Comparison of ENCODE assay signal across 8 cellular contexts in genomic region chr16:29286796-29287195, GRCh38.
DNase-seq lines count a peak whose midpoint lies in the region; ATAC-seq and TF ChIP-seq lines count a peak whose summit lies in the region.
"Not testable (repeated sequence)": the region's sequence is repeated elsewhere in the genome, so short reads cannot be mapped to it uniquely, and the experiment has no call there.

No MANE protein-coding gene starts in this region.

- H2AFZ ChIP-seq in neural progenitor cell (replicated peaks), result not testable (repeated sequence)

- not testable (repeated sequence) for TF ChIP-seq CTCF in WTC11 (IDR thresholded peaks at IDR 0.05); endothelial cell (IDR thresholded peaks at IDR 0.05; ENCODE audit: unreplicated experiment); nephron (IDR thresholded peaks at IDR 0.05; ENCODE audit: unreplicated experiment in 3 of 3); neural progenitor cell (IDR thresholded peaks at IDR 0.05); type B pancreatic cell (conservative IDR thresholded peaks at IDR 0.05); vagina (IDR thresholded peaks at IDR 0.05)

- H3K9ac ChIP-seq in BLaER1, neural progenitor cell: not testable (repeated sequence)

- H3K4me1 Mint-ChIP-seq in WTC11 (peaks cover 38% of the 10 kb centered on the region), endothelial cell (ENCODE audit: unreplicated experiment) (peaks cover 25% of the 10 kb centered on the region), nephron (peaks cover 43% of the 10 kb centered on the region), neural progenitor cell (peaks cover 37% of the 10 kb centered on the region), type B pancreatic cell (ENCODE audit: unreplicated experiment) (peaks cover 29% of the 10 kb centered on the region)

- H3K27ac Mint-ChIP-seq in WTC11 (0 out of 2 replicates have a peak overlapping the region, but pooled peaks have one; percentile 7), endothelial cell (ENCODE audit: unreplicated experiment) (peak overlapping the region; percentile 7), nephron (peak overlapping the region; percentile 58 to 81 (median 76)), neural progenitor cell (peak overlapping the region; percentile 92), type B pancreatic cell (peak overlapping the region; percentile 29)

- TF ChIP-seq POLR2A in vagina (IDR thresholded peaks at IDR 0.05), result not testable (repeated sequence)

- not testable (repeated sequence) for H3K27ac ChIP-seq in BLaER1, neural progenitor cell
- H3K27ac ChIP-seq in vagina, result peak overlapping the region; percentile 83

- CTCF ChIA-PET in WTC11 (lab: Charles Lee), result not testable (repeated sequence)

- POLR2A ChIA-PET in WTC11 (lab: Charles Lee), result not testable (repeated sequence)

- not testable (repeated sequence) for H3K27me3 ChIP-seq in BLaER1, neural progenitor cell, vagina

- H3K4me3 ChIP-seq in BLaER1, neural progenitor cell, vagina: not testable (repeated sequence)

- H3F3A ChIP-seq in neural progenitor cell (ENCODE audit: low read depth), result peaks cover 11% of the 10 kb centered on the region

- H3K27me3 Mint-ChIP-seq in WTC11 (ENCODE audit: low read depth); endothelial cell (ENCODE audit: unreplicated experiment); nephron (ENCODE audit: low read depth); neural progenitor cell (ENCODE audit: insufficient read depth, low read depth); type B pancreatic cell: not testable (repeated sequence)

- H3K9me3 Mint-ChIP-seq in WTC11 (peaks cover 17% of the 10 kb centered on the region), nephron (peaks cover 13% of the 10 kb centered on the region), neural progenitor cell (peaks cover 15% of the 10 kb centered on the region)
- not testable (repeated sequence) for H3K9me3 Mint-ChIP-seq in endothelial cell (ENCODE audit: unreplicated experiment); type B pancreatic cell

- H3K4me1 ChIP-seq in BLaER1 (peaks cover 71% of the 10 kb centered on the region), neural progenitor cell (peaks cover 19% of the 10 kb centered on the region), vagina (peaks cover 40% of the 10 kb centered on the region)

- intact Hi-C loops in posterior vena cava (cut with DNase I); vagina (cut with DNase I): not testable (repeated sequence)

- not testable (repeated sequence) for DNase-seq in WTC11 (ENCODE audit: low spot score); endothelial cell (ENCODE audit: low spot score); neural progenitor cell (ENCODE audit: low spot score); type B pancreatic cell (ENCODE audit: extremely low spot score, unreplicated experiment); vagina (ENCODE audit: extremely low spot score in 2 of 2)
- peak; percentile 48 for DNase-seq in posterior vena cava (ENCODE audit: low spot score)

- H3K36me3 ChIP-seq in BLaER1, neural progenitor cell, vagina: not testable (repeated sequence)

- ATAC-seq in WTC11, result not testable (repeated sequence)

- not testable (repeated sequence) for H3K79me2 ChIP-seq in neural progenitor cell (ENCODE audit: low read depth)

- H3K4me3 Mint-ChIP-seq in WTC11; endothelial cell (ENCODE audit: unreplicated experiment): not testable (repeated sequence)
- H3K4me3 Mint-ChIP-seq in nephron (peak overlapping the region in 2 of 3 experiments; percentile 7 to 8), neural progenitor cell (peak overlapping the region; percentile 27), type B pancreatic cell (peak overlapping the region; percentile 55)

- H3K36me3 Mint-ChIP-seq in WTC11, result peaks cover 15% of the 10 kb centered on the region
- not testable (repeated sequence) for H3K36me3 Mint-ChIP-seq in endothelial cell (ENCODE audit: low read depth, unreplicated experiment); nephron (ENCODE audit: low read depth); neural progenitor cell; type B pancreatic cell

- not testable (repeated sequence) for H3K9me3 ChIP-seq in BLaER1; neural progenitor cell (ENCODE audit: low read depth); vagina

- H4K20me1 ChIP-seq in BLaER1; neural progenitor cell (ENCODE audit: low read depth): not testable (repeated sequence)

- peak overlapping the region; percentile 42 for H3K4me2 ChIP-seq in BLaER1
- not testable (repeated sequence) for H3K4me2 ChIP-seq in neural progenitor cell

Comparison
In these comparisons a context has a peak if more than half of its experiments do, and no peak if none do; other contexts are left out.
1. H3K27ac Mint-ChIP-seq: peak in every context shown above with its lines; median percentile 92 in neural progenitor cell; 76 in nephron; 29 in type B pancreatic cell; 7 in WTC11; 7 in endothelial cell.